In genomic region chr10:79779310-79779938, GRCh38 we compare ENCODE assay signal across 8 cellular contexts. TPM values are rescaled to one million over a fixed set of nuclear protein-coding genes. Genes with fewer than 3 reads are reported as not detected.
DNase-seq lines count a peak whose midpoint lies in the region; ATAC-seq and TF ChIP-seq lines count a peak whose summit lies in the region.
"Not testable (repeated sequence)": the region's sequence is repeated elsewhere in the genome, so short reads cannot be mapped to it uniquely, and the experiment has no call there.

No MANE protein-coding gene starts in this region.

- H3K4me2 ChIP-seq in SK-N-SH, result not testable (repeated sequence)

- H3K36me3 Mint-ChIP-seq in naive thymus-derived CD4-positive, alpha-beta T cell, result not testable (repeated sequence)

- H4K20me1 ChIP-seq in SK-N-SH (ENCODE audit: insufficient read depth), result not testable (repeated sequence)

- CTCF ChIA-PET in SK-N-SH (lab: Yijun Ruan, JAX), result interaction anchor here (0.8 kb wide), 1 partner anchor 151 kb away, joined by 3 read pairs; no protein-coding TSS in a partner anchor
- CTCF ChIA-PET in naive thymus-derived CD4-positive, alpha-beta T cell (lab: Charles Lee), result interaction anchor here (0.6 to 0.7 kb wide), 3 partner anchors 229 to 1134 kb away, joined by 3 read pairs; no protein-coding TSS in a partner anchor

- H3K9me2 ChIP-seq in SK-N-SH, result not testable (repeated sequence)

- peak; percentile 34 for TF ChIP-seq RAD21 in SK-N-SH (IDR thresholded peaks at IDR 0.05; ENCODE audit: low read length)

- TF ChIP-seq CTCF in SK-N-SH (IDR thresholded peaks at IDR 0.05), result peak; percentile 55

- not testable (repeated sequence) for H3K79me2 ChIP-seq in SK-N-SH (ENCODE audit: insufficient read depth)

- not testable (repeated sequence) for H3K36me3 ChIP-seq in SK-N-SH (replicated peaks in 1 of 2; ENCODE audit: control insufficient read depth in 1 of 2, insufficient read depth in 2 of 2, low read length in 1 of 2); naive thymus-derived CD4-positive, alpha-beta T cell (ENCODE audit: control insufficient read depth in 2 of 3, insufficient read depth in 3 of 3, low read length in 3 of 3)

- H3K4me3 Mint-ChIP-seq in naive thymus-derived CD4-positive, alpha-beta T cell, result not testable (repeated sequence)

- not testable (repeated sequence) for H3K9ac ChIP-seq in SK-N-SH

- H2AFZ ChIP-seq in SK-N-SH (ENCODE audit: low read depth), result not testable (repeated sequence)

- H3K4me3 ChIP-seq in SK-N-SH (ENCODE audit: low read depth in 2 of 2, low read length in 1 of 2); naive thymus-derived CD4-positive, alpha-beta T cell (ENCODE audit: low read length): not testable (repeated sequence)

- H3K27ac Mint-ChIP-seq in naive thymus-derived CD4-positive, alpha-beta T cell, result not testable (repeated sequence)

- ATAC-seq in GM21423 (IDR thresholded peaks at IDR 0.05; ENCODE audit: unreplicated experiment), result peak; percentile 96
- peak; percentile 91 for ATAC-seq in HG03571 (IDR thresholded peaks at IDR 0.05; ENCODE audit: unreplicated experiment)
- peak; percentile 94 for ATAC-seq in naive thymus-derived CD4-positive, alpha-beta T cell

- POLR2A ChIA-PET in SK-N-SH (lab: Yijun Ruan, JAX); naive thymus-derived CD4-positive, alpha-beta T cell (lab: Charles Lee): not testable (repeated sequence)

- not testable (repeated sequence) for H3F3A ChIP-seq in SK-N-SH (replicated peaks; ENCODE audit: insufficient read depth)

- H3K9me3 Mint-ChIP-seq in naive thymus-derived CD4-positive, alpha-beta T cell, result not testable (repeated sequence)

- H3K27me3 Mint-ChIP-seq in naive thymus-derived CD4-positive, alpha-beta T cell, result not testable (repeated sequence)

- not testable (repeated sequence) for H3K4me1 ChIP-seq in SK-N-SH (ENCODE audit: control insufficient read depth in 1 of 2, insufficient read depth in 2 of 2, low read depth in 1 of 2, low read length in 1 of 2); naive thymus-derived CD4-positive, alpha-beta T cell (ENCODE audit: control insufficient read depth in 2 of 2, insufficient read depth in 2 of 2, low read length in 2 of 2)

- not testable (repeated sequence) for H3K27me3 ChIP-seq in SK-N-SH (ENCODE audit: insufficient read depth); naive thymus-derived CD4-positive, alpha-beta T cell (ENCODE audit: control insufficient read depth in 2 of 2, insufficient read depth in 2 of 2, low read length in 2 of 2)

- not testable (repeated sequence) for H3K27ac ChIP-seq in SK-N-SH (ENCODE audit: low read depth in 2 of 2, low read length in 1 of 2); naive thymus-derived CD4-positive, alpha-beta T cell (ENCODE audit: low read depth, low read length)

- 26% methylated on average over 13 of the region's 14 CpGs for WGBS in SK-N-SH (ENCODE audit: low lambda C conversion rate)

- TF ChIP-seq EP300 in SK-N-SH (IDR thresholded peaks at IDR 0.05; ENCODE audit: borderline replicate concordance in 1 of 2, low read depth in 1 of 2, low read length in 1 of 2), result not testable (repeated sequence)

- intact Hi-C loops in naive thymus-derived CD4-positive, alpha-beta T cell (cut with micrococcal nuclease), result loop anchor here in 1 of 2 donors (2.0 kb wide), 1 partner anchor 149 kb away; no protein-coding TSS in a partner anchor

- DNase-seq in COLO829 (ENCODE audit: low spot score), result peak; percentile 1
- peak; percentile 29 for DNase-seq in SK-N-SH
- DNase-seq in activated effector memory CD4-positive, alpha-beta T cell treated with Interleukin-2 at 50 U/mL for 16 hours, result peak; percentile 29
- DNase-seq in fibroblast of peridontal ligament (ENCODE audit: extremely low read depth), result peak; percentile 69
- DNase-seq in naive thymus-derived CD4-positive, alpha-beta T cell, result peak; percentile 26 to 64 (median 43)
- DNase-seq in stimulated activated CD8-positive, alpha-beta memory T cell treated with anti-CD3 and anti-CD28 coated beads, Interleukin-2, amount 100 ng/mL, for 1 hour (ENCODE audit: low read depth in 2 of 2), result peak; percentile 22 to 37

- not testable (repeated sequence) for H3K4me1 Mint-ChIP-seq in naive thymus-derived CD4-positive, alpha-beta T cell

- not testable (repeated sequence) for H3K9me3 ChIP-seq in SK-N-SH; naive thymus-derived CD4-positive, alpha-beta T cell (ENCODE audit: control insufficient read depth in 2 of 3, low read length in 3 of 3)

RNA-seq across cellular contexts. Expression of gene NUTM2E, which starts 47.1 kb away (rescaled TPM):
- 0.05 and 0.19 TPM in 2 replicates for polyA plus RNA-seq in SK-N-SH (2012; rRNA removed)
- polyA plus RNA-seq in SK-N-SH (2012; cell fraction: cytosol; rRNA removed), result 0.04 and 0.06 TPM in 2 replicates
- 0.07 and 0.23 TPM in 2 replicates for polyA plus RNA-seq in SK-N-SH (2012; cell fraction: nucleus; rRNA removed)
- total RNA-seq in naive thymus-derived CD4-positive, alpha-beta T cell, result under 1 TPM; 0.12 to 0.89 (median 0.49) TPM
- not detected for polyA plus RNA-seq in naive thymus-derived CD4-positive, alpha-beta T cell

Comparison
In these comparisons a context has a peak if more than half of its experiments do, and no peak if none do; other contexts are left out.
1. DNase-seq: peak in every context shown above with its lines; median percentile 69 in fibroblast of peridontal ligament; 43 in naive thymus-derived CD4-positive, alpha-beta T cell; 30 in stimulated activated CD8-positive, alpha-beta memory T cell treated with anti-CD3 and anti-CD28 coated beads, Interleukin-2, amount 100 ng/mL, for 1 hour; 29 in SK-N-SH; 29 in activated effector memory CD4-positive, alpha-beta T cell treated with Interleukin-2 at 50 U/mL for 16 hours; 1 in COLO829.